11 cellular contexts compared by ENCODE assay signal in the genomic region with DNA sequence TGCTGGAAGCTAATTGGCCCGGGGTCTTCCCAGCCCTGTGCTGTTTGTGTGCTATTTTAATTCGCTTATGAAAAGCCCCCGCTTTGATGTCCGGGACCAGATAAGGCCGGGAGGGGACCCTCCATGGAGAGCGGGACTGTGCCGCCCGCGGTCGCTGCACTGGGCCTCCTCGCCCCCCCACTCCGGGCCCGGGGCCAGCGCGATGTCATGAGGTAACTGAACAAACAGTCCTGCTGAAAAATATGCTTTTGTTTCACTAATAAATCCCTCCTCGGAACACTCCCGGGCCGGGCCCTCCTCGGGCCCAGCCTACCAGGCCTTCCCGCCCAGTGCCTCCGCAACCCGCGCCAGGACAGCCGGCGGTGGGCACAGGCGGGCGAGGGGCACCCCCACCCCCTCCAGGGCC.
DNase-seq lines count a peak whose midpoint lies in the region; ATAC-seq and TF ChIP-seq lines count a peak whose summit lies in the region.
"Had no signal": no experiment of that assay in that cellular context is flagged by ENCODE, and none has a peak within 500 bp of the region (broad histone marks: within the 10 kb centered on the region; RNA-seq: fewer than 3 reads in every experiment).

No MANE protein-coding gene starts in this region.

- peaks cover 71% of the 10 kb centered on the region for H3K4me1 Mint-ChIP-seq in brain

- H3K27ac Mint-ChIP-seq in brain, result peak overlapping the region in 2 of 5 experiments; percentile 88 to 99

- H3K9me3 Mint-ChIP-seq in brain, result peaks cover 6 to 16% (median 12%) of the 10 kb centered on the region in 5 experiments

- peak overlapping the region in 3 of 5 experiments; percentile 27 to 63 (median 43) for H3K4me3 Mint-ChIP-seq in brain

- DNase-seq in NCI-H2029 (lab: John Stamatoyannopoulos, UW) (peak; percentile 71), left kidney (ENCODE audit: low read depth, low spot score) (peak; percentile 67), substantia nigra (lab: John Stamatoyannopoulos, UW) (peak in 30 of 49 donors; percentile 12 to 67 (median 35)), NCI-H1694 (lab: John Stamatoyannopoulos, UW) (no peak), SW 1271 (lab: John Stamatoyannopoulos, UW) (no peak)
- DNase-seq: stimulated activated naive CD4-positive, alpha-beta T cell treated with Interleukin-2 at 50 U/mL for 16 hours had no signal

- peak overlapping the region; percentile 64 for H3K27ac ChIP-seq in substantia nigra (ENCODE audit: low read depth, low read length, poor library complexity, severe bottlenecking)
- H3K27ac ChIP-seq: parathyroid adenoma, SJSA1 had no signal

- no peak for ATAC-seq in GM21529 (IDR thresholded peaks at IDR 0.05; ENCODE audit: unreplicated experiment)
- ATAC-seq: HCT116 had no signal

- no peak for TF ChIP-seq CTCF in brain (conservative IDR thresholded peaks at IDR 0.05)

- H3K36me3 Mint-ChIP-seq in brain, result no peaks in the 10 kb centered on the region

- H3K27me3 Mint-ChIP-seq in brain, result peaks cover 71% of the 10 kb centered on the region

Comparison
In these comparisons a context has a peak if more than half of its experiments do, and no peak if none do; other contexts are left out.
1. DNase-seq: peak in NCI-H2029 (single experiment), left kidney (single experiment) and substantia nigra (30 of 49); none in NCI-H1694 (single experiment) and SW 1271 (0 of 2).